ENCODE assay signal across 11 cellular contexts in the genomic region with DNA sequence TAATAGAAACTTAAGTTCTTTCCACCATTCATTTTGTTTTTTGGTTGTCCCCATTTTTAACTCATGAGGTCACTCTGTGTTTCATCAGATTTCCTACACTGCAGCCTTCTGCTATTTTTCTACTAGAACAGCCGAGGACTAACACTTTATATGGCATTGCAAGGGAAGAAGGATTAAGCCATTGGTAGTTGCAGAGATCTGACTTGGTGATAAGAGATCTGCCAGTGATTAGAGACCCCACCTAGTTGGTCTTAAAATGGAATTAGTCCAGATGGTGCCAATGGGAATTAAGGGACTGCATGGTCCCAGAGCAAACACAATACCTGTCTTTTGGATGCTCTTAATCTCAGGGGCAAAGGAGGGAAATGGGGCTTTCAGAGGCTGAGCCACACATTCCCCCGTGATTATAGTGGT.
DNase-seq lines count a peak whose midpoint lies in the region; ATAC-seq and TF ChIP-seq lines count a peak whose summit lies in the region.
"Had no signal": no experiment of that assay in that cellular context is flagged by ENCODE, and none has a peak within 500 bp of the region (broad histone marks: within the 10 kb centered on the region; RNA-seq: fewer than 3 reads in every experiment).

No MANE protein-coding gene starts in this region.

- H2AK5ac ChIP-seq in mesenchymal stem cell (ENCODE audit: low read length, severe bottlenecking) = no peak overlapping the region

- no peaks in the 10 kb centered on the region for H3K79me1 ChIP-seq in mesenchymal stem cell (replicated peaks; ENCODE audit: low read length, poor library complexity, severe bottlenecking)

- H3K14ac ChIP-seq in mesenchymal stem cell (ENCODE audit: low read length in 2 of 2) = no peak overlapping the region

- TF ChIP-seq CTCF in MM.1S (IDR thresholded peaks at IDR 0.05; ENCODE audit: low read length) (no peak), omental fat pad (IDR thresholded peaks at IDR 0.05) (no peak)

- no peak overlapping the region for H2BK5ac ChIP-seq in mesenchymal stem cell (ENCODE audit: low read depth, low read length, poor library complexity, severe bottlenecking)

- H2AFZ ChIP-seq in mesenchymal stem cell (ENCODE audit: low read depth, low read length) = no peak overlapping the region
- no peak overlapping the region for H2AFZ ChIP-seq in MM.1S (ENCODE audit: low read length)

- H3K4me1 ChIP-seq in adipocyte (ENCODE audit: control insufficient read depth, insufficient read depth, low read length) = peaks cover 44% of the 10 kb centered on the region
- H3K4me1 ChIP-seq in mesenchymal stem cell (ENCODE audit: control insufficient read depth, insufficient read depth, low read depth, low read length) = peaks cover 3% of the 10 kb centered on the region
- 0 out of 2 replicates have a peak, but pooled peaks cover 5% of the 10 kb centered on the region for H3K4me1 ChIP-seq in MM.1S (ENCODE audit: low read length)

- H2BK15ac ChIP-seq in mesenchymal stem cell (ENCODE audit: low read depth, poor library complexity, severe bottlenecking) = no peak overlapping the region

- H3K9me3 ChIP-seq in adipocyte (ENCODE audit: control insufficient read depth, low read length) = no peaks in the 10 kb centered on the region
- no peaks in the 10 kb centered on the region for H3K9me3 ChIP-seq in mesenchymal stem cell (ENCODE audit: control insufficient read depth, low read length)
- H3K9me3 ChIP-seq in MM.1S (replicated peaks; ENCODE audit: insufficient read depth, low read length) = no peaks in the 10 kb centered on the region

- peak overlapping the region; percentile 73 for H2BK120ac ChIP-seq in mesenchymal stem cell (ENCODE audit: low read depth, low read length)

- peak; percentile 18; the same call in 1 of the 2 replicates for TF ChIP-seq RAD21 in Ishikawa (IDR thresholded peaks at IDR 0.05; ENCODE audit: low read depth)

- no peaks in the 10 kb centered on the region for H3F3A ChIP-seq in MM.1S (ENCODE audit: insufficient read depth, low read length)

- no peaks in the 10 kb centered on the region for H4K20me1 ChIP-seq in MM.1S (ENCODE audit: insufficient read depth, low read length)

- H4K8ac ChIP-seq in mesenchymal stem cell (ENCODE audit: low read length) = no peak overlapping the region

- H3K4ac ChIP-seq in mesenchymal stem cell (ENCODE audit: low read depth in 1 of 2, low read length in 2 of 2) = no peak overlapping the region

- H3K4me2 ChIP-seq in mesenchymal stem cell (ENCODE audit: low read length, poor library complexity, severe bottlenecking) (no peak overlapping the region), MM.1S (ENCODE audit: low read depth, low read length) (no peak overlapping the region)

- H3K23ac ChIP-seq in mesenchymal stem cell (ENCODE audit: low read length in 2 of 2) = no peak overlapping the region

- TF ChIP-seq EP300 in Ishikawa (IDR thresholded peaks at IDR 0.05; ENCODE audit: borderline replicate concordance) = peak; percentile 98

- ATAC-seq in omental fat pad (ENCODE audit: low FRiP score) = no peak

- H3K4me3 ChIP-seq in adipocyte (ENCODE audit: low read length) = peak overlapping the region; percentile 42
- H3K4me3 ChIP-seq in mesenchymal stem cell (ENCODE audit: insufficient read depth in 1 of 2, low read depth in 1 of 2, low read length in 2 of 2) = no peak overlapping the region
- no peak overlapping the region for H3K4me3 ChIP-seq in MM.1S (ENCODE audit: low read length)

- H3K27ac ChIP-seq in mesenchymal stem cell (ENCODE audit: low read length, poor library complexity, severe bottlenecking) (no peak overlapping the region), MM.1S (ENCODE audit: low read length) (no peak overlapping the region)

- H3K9ac ChIP-seq in adipocyte (ENCODE audit: low read length) (peak overlapping the region; percentile 79), mesenchymal stem cell (ENCODE audit: low read length) (peak overlapping the region; percentile 3), MM.1S (ENCODE audit: low read length) (no peak overlapping the region)

- peak overlapping the region in 1 of 2 experiments; percentile 77 for H2BK12ac ChIP-seq in mesenchymal stem cell (ENCODE audit: low read length in 2 of 2)

- H3K36me3 ChIP-seq in adipocyte (ENCODE audit: control insufficient read depth, insufficient read depth, low read length, severe bottlenecking) (no peaks in the 10 kb centered on the region), mesenchymal stem cell (ENCODE audit: control insufficient read depth in 1 of 2, insufficient read depth in 2 of 2, low read depth in 1 of 2, low read length in 2 of 2) (peaks cover 0 to 2% of the 10 kb centered on the region in 2 experiments), MM.1S (replicated peaks; ENCODE audit: insufficient read depth, low read length) (no peaks in the 10 kb centered on the region)

- H3K9me2 ChIP-seq in MM.1S (replicated peaks; ENCODE audit: insufficient read depth, low read length) = no peaks in the 10 kb centered on the region

- peak overlapping the region; percentile 15 for H4K91ac ChIP-seq in mesenchymal stem cell (ENCODE audit: low read length)

- peak overlapping the region in 1 of 2 experiments; percentile 33 for H3K18ac ChIP-seq in mesenchymal stem cell (ENCODE audit: low read depth in 1 of 2, low read length in 2 of 2)

- WGBS in mesenchymal stem cell = 57% methylated on average over 2 of the region's 2 CpGs

- H3K27me3 ChIP-seq in adipocyte (replicated peaks; ENCODE audit: control insufficient read depth, insufficient read depth, low read length) = no peaks in the 10 kb centered on the region
- no peaks in the 10 kb centered on the region for H3K27me3 ChIP-seq in mesenchymal stem cell (ENCODE audit: control insufficient read depth in 1 of 2, insufficient read depth in 1 of 2, low read length in 2 of 2)
- no peaks in the 10 kb centered on the region for H3K27me3 ChIP-seq in MM.1S (replicated peaks; ENCODE audit: insufficient read depth, low read length)

- no peaks in the 10 kb centered on the region for H3K79me2 ChIP-seq in MM.1S (ENCODE audit: low read length)

- DNase-seq in CD1c-positive myeloid dendritic cell (ENCODE audit: extremely low spot score) = peak; percentile 29
- DNase-seq in adipocyte (ENCODE audit: low read depth) = peak; percentile 64
- DNase-seq in mesenchymal stem cell = peak; percentile 40
- no peak for DNase-seq in NCI-H1105 (lab: John Stamatoyannopoulos, UW)
- no peak for DNase-seq in NCI-H510A treated with DMSO at 0.1 percent for 48 hours (lab: John Stamatoyannopoulos, UW)
- no peak for DNase-seq in MM.1S
- no peak for DNase-seq in omental fat pad (ENCODE audit: low spot score)
- DNase-seq: DND-41; effector memory CD4-positive, alpha-beta T cell; kidney had no signal

TF ChIP-seq in Ishikawa, 13 proteins besides CTCF, POLR2A, EP300 and RAD21:
- TF ChIP-seq CEBPB (IDR thresholded peaks at IDR 0.05) = 0 out of 2 replicates have a peak, but pooled peaks have one; percentile 2
- peak; percentile 87 for TF ChIP-seq NFIC (IDR thresholded peaks at IDR 0.05)
- no peak for TF ChIP-seq CREB1 (IDR thresholded peaks at IDR 0.05; ENCODE audit: low read depth)
- peak; percentile 96 for TF ChIP-seq FOXM1 (IDR thresholded peaks at IDR 0.05; ENCODE audit: borderline replicate concordance, low read depth)
- no peak for TF ChIP-seq YY1 (IDR thresholded peaks at IDR 0.05; ENCODE audit: low read depth)
- no peak for TF ChIP-seq USF1 (IDR thresholded peaks at IDR 0.05)
- no peak for TF ChIP-seq MAX (IDR thresholded peaks at IDR 0.05)
- TF ChIP-seq ZBTB7A (IDR thresholded peaks at IDR 0.05; ENCODE audit: low read depth) = no peak
- TF ChIP-seq TEAD4 (IDR thresholded peaks at IDR 0.05) = peak; percentile 84
- no peak for TF ChIP-seq EGR1 (IDR thresholded peaks at IDR 0.05)
- TF ChIP-seq TCF12 (IDR thresholded peaks at IDR 0.05; ENCODE audit: low read depth) = peak; percentile 95

Comparison
In these comparisons a context has a peak if more than half of its experiments do, and no peak if none do; other contexts are left out.
1. DNase-seq: peak in CD1c-positive myeloid dendritic cell (single experiment), adipocyte (single experiment) and mesenchymal stem cell (single experiment); none in NCI-H1105 (single experiment), NCI-H510A treated with DMSO at 0.1 percent for 48 hours (single experiment), MM.1S (single experiment) and omental fat pad (single experiment).